Comparison of ENCODE assay signal across 5 cellular contexts in the genomic region with DNA sequence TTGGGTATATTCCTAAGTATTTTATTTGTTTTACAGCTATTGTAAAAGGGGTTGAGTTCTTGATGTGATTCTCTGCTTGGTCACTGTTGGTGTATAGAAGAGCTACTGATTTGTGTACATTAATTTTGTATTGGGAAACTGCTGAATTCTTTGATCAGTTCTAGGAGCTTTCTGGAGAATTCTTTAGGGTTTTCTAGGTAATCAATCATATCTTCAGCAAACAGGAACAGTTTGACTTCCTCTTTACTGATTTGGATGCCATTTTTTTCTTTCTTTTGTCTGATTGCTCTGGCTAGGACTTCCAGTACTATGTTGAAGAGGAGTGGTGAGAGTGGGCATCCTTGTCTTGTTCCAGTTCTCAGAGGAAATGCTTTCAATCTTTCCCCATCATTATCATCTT. TPM values are rescaled to one million over a fixed set of nuclear protein-coding genes. Genes with fewer than 3 reads are reported as not detected.
"Had no signal": no experiment of that assay in that cellular context is flagged by ENCODE, and none has a peak within 500 bp of the region (broad histone marks: within the 10 kb centered on the region; RNA-seq: fewer than 3 reads in every experiment).

No MANE protein-coding gene starts in this region.

RNA-seq across cellular contexts. Expression of a gene that starts 50.1 kb away (rescaled TPM):
- total RNA-seq: natural killer cell treated with Interleukin-12 subunit alpha and Interleukin-12 subunit beta and Interleukin-15 and Interleukin-18, amount 100 ng/mL, for 72 hours; neural crest cell; osteocyte; pulmonary artery endothelial cell; smooth muscle cell had no signal
- polyA plus RNA-seq: smooth muscle cell had no signal
